In genomic region chr2:234071664-234072063, GRCh38 we compare ENCODE assay signal across 20 cellular contexts. TPM values are rescaled to one million over a fixed set of nuclear protein-coding genes. Genes with fewer than 3 reads are reported as not detected.
DNase-seq lines count a peak whose midpoint lies in the region; ATAC-seq lines count a peak whose summit lies in the region.
"Had no signal": no experiment of that assay in that cellular context is flagged by ENCODE, and none has a peak within 500 bp of the region (broad histone marks: within the 10 kb centered on the region; RNA-seq: fewer than 3 reads in every experiment).

No MANE protein-coding gene starts in this region.

- no peaks in the 10 kb centered on the region for H3K27me3 Mint-ChIP-seq in activated T-cell treated with anti-CD3 and anti-CD28 coated beads, Interleukin-2, amount 50 U/mL, for 4 hours (ENCODE audit: low read depth)
- H3K27me3 Mint-ChIP-seq in central memory CD8-positive, alpha-beta T cell, result no peaks in the 10 kb centered on the region

- DNase-seq in activated T-cell treated with anti-CD3 and anti-CD28 coated beads, Interleukin-2, amount 50 U/mL, for 4 hours, result no peak
- DNase-seq in activated T-cell treated with anti-CD3 and anti-CD28 coated beads, Interleukin-2, amount 50 U/mL, for 1 hour, result no peak
- DNase-seq in NOMO-1 (lab: John Stamatoyannopoulos, UW; ENCODE audit: unreplicated experiment in 2 of 2) (peak; percentile 69 to 90), H7 (no peak), NCI-H2081 (lab: John Stamatoyannopoulos, UW) (no peak)
- DNase-seq in central memory CD8-positive, alpha-beta T cell (ENCODE audit: low spot score in 2 of 2), result peak in 1 of 2 donors; percentile 13
- DNase-seq in stimulated activated effector memory CD8-positive, alpha-beta T cell treated with anti-CD3 and anti-CD28 coated beads, Interleukin-12 subunit alpha, Interleukin-12 subunit beta, amount 100 ng/mL, for 72 hours (ENCODE audit: low spot score in 2 of 2), result peak; percentile 26 to 53
- DNase-seq: ACHN; activated CD4-positive, alpha-beta T cell treated with anti-CD3 and anti-CD28 coated beads, Interleukin-2, amount 10 ng/mL, durations not matched to agents 7 days and 5 days; activated naive CD4-positive, alpha-beta T cell treated with Interleukin-2 at 50 U/mL for 16 hours; foreskin fibroblast; NCI-H2029; nucleus accumbens had no signal

- ATAC-seq in activated T-cell treated with anti-CD3 and anti-CD28 coated beads, Interleukin-2, amount 50 U/mL, for 4 hours, result peak; percentile 62 to 73
- ATAC-seq in central memory CD8-positive, alpha-beta T cell (replicated peaks; ENCODE audit: extremely low read depth, poor library complexity, severe bottlenecking), result peak; percentile 79
- peak; percentile 99 for ATAC-seq in stimulated activated effector memory CD8-positive, alpha-beta T cell treated with anti-CD3 and anti-CD28 coated beads, Interleukin-12 subunit alpha, Interleukin-12 subunit beta, amount 100 ng/mL, for 72 hours
- no peak for ATAC-seq in GM21360 (IDR thresholded peaks at IDR 0.05; ENCODE audit: unreplicated experiment)
- ATAC-seq: HepG2 had no signal

- no peak overlapping the region for H3K4me3 Mint-ChIP-seq in activated T-cell treated with anti-CD3 and anti-CD28 coated beads, Interleukin-2, amount 50 U/mL, for 4 hours
- no peak overlapping the region for H3K4me3 Mint-ChIP-seq in central memory CD8-positive, alpha-beta T cell
- no peak overlapping the region for H3K4me3 Mint-ChIP-seq in stimulated activated effector memory CD8-positive, alpha-beta T cell treated with anti-CD3 and anti-CD28 coated beads, Interleukin-12 subunit alpha, Interleukin-12 subunit beta, amount 100 ng/mL, for 72 hours
- H3K4me3 Mint-ChIP-seq: activated CD4-positive, alpha-beta T cell treated with anti-CD3 and anti-CD28 coated beads, Interleukin-2, amount 10 ng/mL, durations not matched to agents 7 days and 5 days had no signal

- H3K9me3 Mint-ChIP-seq in activated T-cell treated with anti-CD3 and anti-CD28 coated beads, Interleukin-2, amount 50 U/mL, for 4 hours, result peaks cover 5% of the 10 kb centered on the region
- peaks cover 7% of the 10 kb centered on the region for H3K9me3 Mint-ChIP-seq in central memory CD8-positive, alpha-beta T cell
- H3K9me3 Mint-ChIP-seq in stimulated activated effector memory CD8-positive, alpha-beta T cell treated with anti-CD3 and anti-CD28 coated beads, Interleukin-12 subunit alpha, Interleukin-12 subunit beta, amount 100 ng/mL, for 72 hours, result peaks cover 5% of the 10 kb centered on the region

- no peak overlapping the region for H3K27ac Mint-ChIP-seq in central memory CD8-positive, alpha-beta T cell (ENCODE audit: low read depth)
- H3K27ac Mint-ChIP-seq in stimulated activated effector memory CD8-positive, alpha-beta T cell treated with anti-CD3 and anti-CD28 coated beads, Interleukin-12 subunit alpha, Interleukin-12 subunit beta, amount 100 ng/mL, for 72 hours, result no peak overlapping the region
- H3K27ac Mint-ChIP-seq: activated CD4-positive, alpha-beta T cell treated with anti-CD3 and anti-CD28 coated beads, Interleukin-2, amount 10 ng/mL, durations not matched to agents 7 days and 5 days had no signal

- H3K27me3 ChIP-seq in H7 (ENCODE audit: control insufficient read depth, insufficient read depth, low read length), result no peaks in the 10 kb centered on the region
- H3K27me3 ChIP-seq: right atrium auricular region, SJSA1 had no signal

- H3K4me1 Mint-ChIP-seq in activated T-cell treated with anti-CD3 and anti-CD28 coated beads, Interleukin-2, amount 50 U/mL, for 4 hours (ENCODE audit: low read depth), result peaks cover 9% of the 10 kb centered on the region
- H3K4me1 Mint-ChIP-seq in central memory CD8-positive, alpha-beta T cell, result peaks cover 33% of the 10 kb centered on the region
- peaks cover 34% of the 10 kb centered on the region for H3K4me1 Mint-ChIP-seq in stimulated activated effector memory CD8-positive, alpha-beta T cell treated with anti-CD3 and anti-CD28 coated beads, Interleukin-12 subunit alpha, Interleukin-12 subunit beta, amount 100 ng/mL, for 72 hours

- H3K36me3 ChIP-seq in H7 (replicated peaks; ENCODE audit: control insufficient read depth, insufficient read depth, low read length), result no peaks in the 10 kb centered on the region
- H3K36me3 ChIP-seq: right atrium auricular region, SJSA1 had no signal

- H3K36me3 Mint-ChIP-seq in activated T-cell treated with anti-CD3 and anti-CD28 coated beads, Interleukin-2, amount 50 U/mL, for 4 hours (ENCODE audit: insufficient read depth), result no peaks in the 10 kb centered on the region
- no peaks in the 10 kb centered on the region for H3K36me3 Mint-ChIP-seq in central memory CD8-positive, alpha-beta T cell (ENCODE audit: insufficient read depth)
- H3K36me3 Mint-ChIP-seq in stimulated activated effector memory CD8-positive, alpha-beta T cell treated with anti-CD3 and anti-CD28 coated beads, Interleukin-12 subunit alpha, Interleukin-12 subunit beta, amount 100 ng/mL, for 72 hours, result peaks cover 5% of the 10 kb centered on the region

- no peak overlapping the region for H3K4me3 ChIP-seq in H7 (ENCODE audit: insufficient read depth, low read depth, low read length)
- H3K4me3 ChIP-seq: right atrium auricular region, SJSA1 had no signal

RNA-seq across cellular contexts. Expression of gene SPP2, which starts 21.2 kb away (rescaled TPM):
- total RNA-seq in activated T-cell treated with anti-CD3 and anti-CD28 coated beads, Interleukin-2, amount 50 U/mL, for 4 hours, result not detected
- not detected in 2 replicates for total RNA-seq in H7 (2014; rRNA removed; shearing (Covaris generic))
- total RNA-seq: activated CD4-positive, alpha-beta T cell treated with anti-CD3 and anti-CD28 coated beads, Interleukin-2, amount 10 ng/mL, durations not matched to agents 7 days and 5 days; astrocyte; HepG2; NCI-H460; right atrium auricular region; SJSA1; temporal lobe had no signal

Comparison
In these comparisons a context has a peak if more than half of its experiments do, and no peak if none do; other contexts are left out.
1. DNase-seq: peak in NOMO-1 (2 of 2) and stimulated activated effector memory CD8-positive, alpha-beta T cell treated with anti-CD3 and anti-CD28 coated beads, Interleukin-12 subunit alpha, Interleukin-12 subunit beta, amount 100 ng/mL, for 72 hours (2 of 2); none in activated T-cell treated with anti-CD3 and anti-CD28 coated beads, Interleukin-2, amount 50 U/mL, for 4 hours (single experiment), activated T-cell treated with anti-CD3 and anti-CD28 coated beads, Interleukin-2, amount 50 U/mL, for 1 hour (single experiment), H7 (single experiment) and NCI-H2081 (0 of 2).